In genomic region chr6:108175592-108176279, GRCh38 we compare ENCODE assay signal across 8 cellular contexts. TPM values are rescaled to one million over a fixed set of nuclear protein-coding genes. Genes with fewer than 3 reads are reported as not detected.
DNase-seq lines count a peak whose midpoint lies in the region; ATAC-seq and TF ChIP-seq lines count a peak whose summit lies in the region.

No MANE protein-coding gene starts in this region.

- WGBS in body of pancreas, 2 donors: 1 to 2% methylated on average over 20 to 38 of the region's 38 CpGs
- WGBS in prostate gland: 4% methylated on average over 37 of the region's 38 CpGs

- H3K36me3 Mint-ChIP-seq in CD4-positive, CD25-positive, alpha-beta regulatory T cell: no peaks in the 10 kb centered on the region

- peaks cover 0 to 31% (median 10%) of the 10 kb centered on the region in 4 donors for H3K4me1 Mint-ChIP-seq in CD4-positive, CD25-positive, alpha-beta regulatory T cell

- H3K27me3 Mint-ChIP-seq in CD4-positive, CD25-positive, alpha-beta regulatory T cell: peaks cover 95% of the 10 kb centered on the region

- no peaks in the 10 kb centered on the region for H3K9me3 ChIP-seq in CD4-positive, CD25-positive, alpha-beta regulatory T cell (ENCODE audit: control insufficient read depth in 2 of 2, low read length in 2 of 2)
- H3K9me3 ChIP-seq in body of pancreas: no peaks in the 10 kb centered on the region
- no peaks in the 10 kb centered on the region for H3K9me3 ChIP-seq in mucosa of stomach (ENCODE audit: control insufficient read depth, low read length)
- H3K9me3 ChIP-seq in prostate gland: no peaks in the 10 kb centered on the region

- in situ Hi-C loops in KBM-7 (cut with MboI; ENCODE audit: low pct_unique_long_range_greater_than_20kb, low sequenced_read_pairs): no loop called here

- H3K4me3 ChIP-seq in CD4-positive, CD25-positive, alpha-beta regulatory T cell (ENCODE audit: low read depth, low read length): no peak overlapping the region
- peak overlapping the region in 1 of 2 donors; percentile 4 for H3K4me3 ChIP-seq in body of pancreas
- peak overlapping the region; percentile 14 for H3K4me3 ChIP-seq in mucosa of stomach (ENCODE audit: low read length)
- H3K4me3 ChIP-seq in prostate gland: peak overlapping the region in 1 of 2 donors; percentile 5

- intact Hi-C loops in body of pancreas (cut with DNase I) (no loop called here), prostate gland (cut with DNase I) (no loop called here), head of caudate nucleus (cut with DNase I) (no loop called here)

- no peak for ATAC-seq in CD4-positive, CD25-positive, alpha-beta regulatory T cell (ENCODE audit: low read depth in 2 of 2)
- ATAC-seq in body of pancreas (peak; percentile 80), GM21360 (IDR thresholded peaks at IDR 0.05; ENCODE audit: unreplicated experiment) (no peak)

- TF ChIP-seq POLR2A in body of pancreas (IDR thresholded peaks at IDR 0.05) (no peak), prostate gland (IDR thresholded peaks at IDR 0.05) (no peak)

- H3K9ac ChIP-seq in mucosa of stomach (ENCODE audit: low read length): no peak overlapping the region

- DNase-seq in CD4-positive, CD25-positive, alpha-beta regulatory T cell: no peak
- DNase-seq in HT-29 (ENCODE audit: low spot score) (peak; percentile 13), body of pancreas (peak; percentile 37 to 57 (median 44)), prostate gland (ENCODE audit: low spot score) (no peak), KBM-7 (no peak), head of caudate nucleus (no peak)

- H3K36me3 ChIP-seq in CD4-positive, CD25-positive, alpha-beta regulatory T cell (ENCODE audit: control insufficient read depth, insufficient read depth, low read length): no peaks in the 10 kb centered on the region
- H3K36me3 ChIP-seq in body of pancreas (replicated peaks in 1 of 2; ENCODE audit: insufficient read depth in 1 of 2, low read depth in 2 of 2): no peaks in the 10 kb centered on the region
- H3K36me3 ChIP-seq in mucosa of stomach (ENCODE audit: control insufficient read depth, insufficient read depth, low read length): no peaks in the 10 kb centered on the region
- no peaks in the 10 kb centered on the region for H3K36me3 ChIP-seq in prostate gland

- peaks cover 61% of the 10 kb centered on the region for H3K27me3 ChIP-seq in CD4-positive, CD25-positive, alpha-beta regulatory T cell (ENCODE audit: control insufficient read depth, insufficient read depth, low read length)
- H3K27me3 ChIP-seq in body of pancreas: peaks cover 0 to 9% of the 10 kb centered on the region in 2 donors
- peaks cover 80% of the 10 kb centered on the region for H3K27me3 ChIP-seq in mucosa of stomach (ENCODE audit: control insufficient read depth, insufficient read depth, low read length)
- H3K27me3 ChIP-seq in prostate gland (replicated peaks; ENCODE audit: insufficient read depth): peaks cover 45% of the 10 kb centered on the region

- TF ChIP-seq CTCF in body of pancreas (IDR thresholded peaks at IDR 0.05) (peak in 6 of 7 experiments; percentile 22 to 61 (median 46)), prostate gland (IDR thresholded peaks at IDR 0.05) (peak in 1 of 4 experiments; percentile 24)

- H3K27ac Mint-ChIP-seq in CD4-positive, CD25-positive, alpha-beta regulatory T cell: no peak overlapping the region

- peaks cover 20% of the 10 kb centered on the region for H3K4me1 ChIP-seq in CD4-positive, CD25-positive, alpha-beta regulatory T cell (ENCODE audit: control insufficient read depth, insufficient read depth, low read length, poor library complexity, severe bottlenecking)
- H3K4me1 ChIP-seq in body of pancreas: peaks cover 17% of the 10 kb centered on the region
- peaks cover 12% of the 10 kb centered on the region for H3K4me1 ChIP-seq in mucosa of stomach (ENCODE audit: control insufficient read depth, insufficient read depth, low read length)
- peaks cover 4% of the 10 kb centered on the region for H3K4me1 ChIP-seq in prostate gland (replicated peaks)

- peaks cover 0 to 3% (median 0%) of the 10 kb centered on the region in 7 donors for H3K9me3 Mint-ChIP-seq in CD4-positive, CD25-positive, alpha-beta regulatory T cell

- H3K27ac ChIP-seq in CD4-positive, CD25-positive, alpha-beta regulatory T cell (ENCODE audit: insufficient read depth, low read length, poor library complexity, severe bottlenecking): no peak overlapping the region
- H3K27ac ChIP-seq in body of pancreas: no peak overlapping the region
- H3K27ac ChIP-seq in prostate gland: no peak overlapping the region

- H3K4me3 Mint-ChIP-seq in CD4-positive, CD25-positive, alpha-beta regulatory T cell: peak overlapping the region in 3 of 4 donors; percentile 15 to 72 (median 33)

RNA-seq across cellular contexts. Expression of gene NR2E1, which starts 9.9 kb away (rescaled TPM):
- total RNA-seq in CD4-positive, CD25-positive, alpha-beta regulatory T cell: not detected
- polyA plus RNA-seq in CD4-positive, CD25-positive, alpha-beta regulatory T cell: not detected
- not detected in 2 replicates for total RNA-seq in HT-29 (2014; rRNA removed; shearing (Covaris generic))
- total RNA-seq in body of pancreas (not detected), prostate gland (under 1 TPM in 1 of 2 donors, not detected in 1; 0.91 TPM)

Comparison
In these comparisons a context has a peak if more than half of its experiments do, and no peak if none do; other contexts are left out.
1. DNase-seq: peak in HT-29 (single experiment) and body of pancreas (4 of 4); none in CD4-positive, CD25-positive, alpha-beta regulatory T cell (0 of 3), prostate gland (single experiment), KBM-7 (single experiment) and head of caudate nucleus (0 of 42).